8 cellular contexts compared by ENCODE assay signal in the genomic region with DNA sequence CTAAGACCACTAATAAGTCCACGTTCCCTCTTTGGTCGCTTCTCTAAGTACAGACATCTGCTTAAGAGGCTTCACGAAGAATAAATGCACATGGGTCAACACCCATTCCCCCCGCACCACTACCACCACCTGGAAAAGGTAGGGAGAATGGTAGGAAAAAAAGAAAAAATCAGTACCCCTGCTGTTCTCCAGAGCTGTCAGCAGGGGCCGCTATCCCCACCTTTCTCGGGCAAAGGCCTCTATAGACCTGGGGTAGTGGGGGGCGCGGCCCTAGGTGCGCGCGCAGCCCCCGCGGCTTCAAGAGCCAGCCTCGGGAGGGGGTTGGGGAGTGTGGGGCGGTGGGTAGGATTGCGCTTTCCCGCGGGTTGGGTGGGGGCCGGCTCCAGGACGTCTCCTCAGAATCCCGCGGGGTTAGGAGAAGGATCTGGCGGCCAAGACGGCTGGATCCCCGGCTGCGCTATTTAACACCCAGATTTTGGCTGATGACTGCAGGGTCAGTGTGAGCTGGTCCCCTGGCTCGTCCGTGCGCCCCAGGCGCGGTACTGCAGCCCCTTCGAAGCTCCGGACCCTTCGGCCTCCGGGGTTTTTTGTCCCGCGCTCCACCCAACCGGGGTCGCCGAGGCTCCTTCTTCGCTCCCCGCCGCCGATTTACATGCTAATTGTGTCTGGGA. TPM values are rescaled to one million over a fixed set of nuclear protein-coding genes. Genes with fewer than 3 reads are reported as not detected.
DNase-seq lines count a peak whose midpoint lies in the region; ATAC-seq, FAIRE-seq and TF ChIP-seq lines count a peak whose summit lies in the region.

No MANE protein-coding gene starts in this region.

- H3K9ac ChIP-seq in PC-3 (ENCODE audit: low read length), result no peak overlapping the region

- H3K27me3 ChIP-seq in PC-3 (ENCODE audit: low read length), result peaks cover 50% of the 10 kb centered on the region
- H3K27me3 ChIP-seq in bronchial epithelial cell (ENCODE audit: control insufficient read depth, insufficient read depth, low read length), result peaks cover 23% of the 10 kb centered on the region
- peaks cover 4 to 76% (median 40%) of the 10 kb centered on the region in 7 donors for H3K27me3 ChIP-seq in spleen (replicated peaks in 1 of 7)
- no peaks in the 10 kb centered on the region for H3K27me3 ChIP-seq in SJCRH30

- no peaks in the 10 kb centered on the region for H3K9me3 ChIP-seq in PC-3 (ENCODE audit: low read length)
- no peaks in the 10 kb centered on the region for H3K9me3 ChIP-seq in spleen
- peaks cover 4% of the 10 kb centered on the region; the same call in 1 of the 2 replicates for H3K9me3 ChIP-seq in SJCRH30 (replicated peaks)

- no peaks in the 10 kb centered on the region for H4K20me1 ChIP-seq in PC-3 (ENCODE audit: low read length)

- TF ChIP-seq POLR2A in spleen (IDR thresholded peaks at IDR 0.05), result no peak

- no TSS peak for BruUV-seq in PC-3 (replicated peaks; lab: Mats Ljungman, UMichigan)

- WGBS in spleen, 5 donors, result 3 to 8% (median 5%) methylated on average over 42 to 44 of the region's 44 CpGs

- FAIRE-seq in bronchial epithelial cell (lab: Jason Lieb, UNC), result no peak

- intact Hi-C loops in PC-3 (cut with micrococcal nuclease) (no loop called here), spleen (cut with DNase I; ENCODE audit: low total_unique reads) (no loop called here)

- H3K36me3 ChIP-seq in PC-3 (ENCODE audit: low read depth, low read length), result no peaks in the 10 kb centered on the region
- no peaks in the 10 kb centered on the region for H3K36me3 ChIP-seq in bronchial epithelial cell (ENCODE audit: control insufficient read depth, insufficient read depth, low read length)
- H3K36me3 ChIP-seq in spleen, result no peaks in the 10 kb centered on the region
- H3K36me3 ChIP-seq in SJCRH30, result no peaks in the 10 kb centered on the region

- CTCF ChIA-PET in PC-3 (lab: Charles Lee), result no interaction called here

- no peaks in the 10 kb centered on the region for H3K79me2 ChIP-seq in PC-3 (ENCODE audit: low read length)

- POLR2A ChIA-PET in PC-3 (lab: Charles Lee; ENCODE audit: unreplicated experiment), result no interaction called here

- TF ChIP-seq CTCF in C4-2B (conservative IDR thresholded peaks at IDR 0.05) (peak; percentile 90), PC-3 (conservative IDR thresholded peaks at IDR 0.05; ENCODE audit: low read depth, low read length) (peak; percentile 69), bronchial epithelial cell (IDR thresholded peaks at IDR 0.05; ENCODE audit: insufficient read depth, low read length, severe bottlenecking) (peak; percentile 89), spleen (IDR thresholded peaks at IDR 0.05 in 8 of 11, conservative IDR thresholded peaks at IDR 0.05 in 3 of 11) (peak; percentile 29 to 84 (median 67))

- H3K27ac ChIP-seq in C4-2B (no peak overlapping the region), PC-3 (ENCODE audit: low read length) (no peak overlapping the region), spleen (peak overlapping the region in 7 of 8 donors; percentile 66 to 87 (median 81)), SJCRH30 (no peak overlapping the region)

- peak overlapping the region; percentile 68 for H3K4me3 ChIP-seq in PC-3 (ENCODE audit: low read length)
- peak overlapping the region; percentile 49 for H3K4me3 ChIP-seq in bronchial epithelial cell (ENCODE audit: low read depth, low read length)
- peak overlapping the region; percentile 52 to 84 (median 60) for H3K4me3 ChIP-seq in spleen
- no peak overlapping the region for H3K4me3 ChIP-seq in SJCRH30

- DNase-seq in PC-3, result peak; percentile 52
- peak; percentile 67 for DNase-seq in bronchial epithelial cell (ENCODE audit: low read depth)
- DNase-seq in iris pigment epithelial cell (ENCODE audit: low read depth), result peak; percentile 36
- DNase-seq in spleen, result peak; percentile 85
- DNase-seq in SJCRH30, result no peak

- peaks cover 11% of the 10 kb centered on the region; the same call in 1 of the 2 replicates for H3K4me1 ChIP-seq in PC-3 (ENCODE audit: insufficient read depth, low read length)
- H3K4me1 ChIP-seq in spleen, result peaks cover 16 to 55% (median 46%) of the 10 kb centered on the region in 6 donors
- peaks cover 20% of the 10 kb centered on the region for H3K4me1 ChIP-seq in SJCRH30

- peak overlapping the region; percentile 69 for H2AFZ ChIP-seq in PC-3 (ENCODE audit: low read length)

- H3K4me2 ChIP-seq in PC-3 (ENCODE audit: low read length), result peak overlapping the region; percentile 92

- H3K9me2 ChIP-seq in PC-3 (replicated peaks; ENCODE audit: low read length), result no peaks in the 10 kb centered on the region

- H3F3A ChIP-seq in PC-3 (ENCODE audit: low read length, unreplicated experiment), result no peaks in the 10 kb centered on the region

- ATAC-seq in GM18909 (IDR thresholded peaks at IDR 0.05; ENCODE audit: poor library complexity, unreplicated experiment) (peak; percentile 49), HG03066 (IDR thresholded peaks at IDR 0.05; ENCODE audit: low read depth, unreplicated experiment) (peak; percentile 37), PC-3 (peak; percentile 42)

RNA-seq across cellular contexts. Expression of gene SEMA6A, which starts 1.6 kb away (rescaled TPM):
- total RNA-seq in PC-3 (2014; rRNA removed) (not detected in 2 replicates), bronchial epithelial cell (0.53 and 0.64 TPM in 2 replicates), spleen (10 to 100 TPM; 26.5 to 78.6 (median 42.4) TPM)
- 1 to 10 TPM in 2 of 3 donors, under 1 TPM in 1; 0.88 to 2.0 (median 1.5) TPM for polyA plus RNA-seq in spleen
- 53.5 and 63.2 TPM in 2 replicates for total RNA-seq in SJCRH30 (2014; rRNA removed; shearing (Covaris generic))

Comparison
In these comparisons a context has a peak if more than half of its experiments do, and no peak if none do; other contexts are left out.
1. H3K27ac ChIP-seq: peak in spleen (7 of 8); none in C4-2B (single experiment), PC-3 (single experiment) and SJCRH30 (single experiment).
2. DNase-seq: peak in PC-3 (single experiment), bronchial epithelial cell (single experiment), iris pigment epithelial cell (single experiment) and spleen (single experiment); none in SJCRH30 (0 of 2).
3. RNA of gene SEMA6A, which starts 1.6 kb away (total RNA-seq): 53.5 to 63.2 TPM in SJCRH30 and 26.5 to 78.6 TPM in spleen; 0.53 to 0.64 TPM in bronchial epithelial cell and not detected in PC-3; every median in the first group is over 10 times any median in the second.
4. Peak in every context shown above with its lines, with median percentiles within 50 percentile points of each other: CTCF ChIP-seq and ATAC-seq.